In the genomic region with DNA sequence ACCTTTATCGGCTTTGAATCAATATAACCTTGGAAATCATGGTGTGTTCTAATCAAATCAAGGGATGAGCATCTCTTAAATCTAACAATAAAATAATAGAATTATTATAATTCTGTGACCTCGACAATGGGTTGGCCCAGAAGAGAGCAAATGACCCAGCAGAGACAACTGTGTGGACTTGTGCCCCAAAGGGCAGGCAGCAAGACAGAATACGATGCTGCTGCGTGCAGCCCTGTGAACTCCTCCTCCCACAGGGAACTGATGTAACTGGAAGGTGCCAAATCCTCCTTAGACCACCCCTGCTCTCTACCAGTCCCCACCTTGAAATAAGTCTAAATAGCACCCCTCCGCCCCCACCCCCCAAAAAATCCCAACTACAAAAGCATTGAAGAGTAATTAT, we compare ENCODE assay signal across 9 cellular contexts. TPM values are rescaled to one million over a fixed set of nuclear protein-coding genes. Genes with fewer than 3 reads are reported as not detected.
"Had no signal": no experiment of that assay in that cellular context is flagged by ENCODE, and none has a peak within 500 bp of the region (broad histone marks: within the 10 kb centered on the region; RNA-seq: fewer than 3 reads in every experiment).

No MANE protein-coding gene starts in this region.

- H3K27ac Mint-ChIP-seq: GM23338, H9, HFFc6 had no signal

- H3K4me1 Mint-ChIP-seq: GM23338 had no signal

- DNase-seq: GM23248, GOT3, H7, H9, HCEC 1CT, HFFc6 had no signal

- H3K4me3 ChIP-seq: GM23248, GM23338, HAP-1 had no signal

- H3K9me3 ChIP-seq: HAP-1 had no signal

- H3K4me1 ChIP-seq: HAP-1 had no signal

- H3K36me3 ChIP-seq: HAP-1 had no signal

- ATAC-seq: GM23338, HCT116 had no signal

- H3K4me2 ChIP-seq: GM23338 had no signal

- H3K27ac ChIP-seq: GM23248 had no signal

- H3K9ac ChIP-seq: GM23248 had no signal

- H3K4me3 Mint-ChIP-seq: GM23338, H9, HFFc6 had no signal

RNA-seq across cellular contexts. Expression of gene ACAN, which starts 50.7 kb away (rescaled TPM):
- total RNA-seq: GM23248 had no signal
